ENCODE assay signal across 1 cellular context in the genomic region with DNA sequence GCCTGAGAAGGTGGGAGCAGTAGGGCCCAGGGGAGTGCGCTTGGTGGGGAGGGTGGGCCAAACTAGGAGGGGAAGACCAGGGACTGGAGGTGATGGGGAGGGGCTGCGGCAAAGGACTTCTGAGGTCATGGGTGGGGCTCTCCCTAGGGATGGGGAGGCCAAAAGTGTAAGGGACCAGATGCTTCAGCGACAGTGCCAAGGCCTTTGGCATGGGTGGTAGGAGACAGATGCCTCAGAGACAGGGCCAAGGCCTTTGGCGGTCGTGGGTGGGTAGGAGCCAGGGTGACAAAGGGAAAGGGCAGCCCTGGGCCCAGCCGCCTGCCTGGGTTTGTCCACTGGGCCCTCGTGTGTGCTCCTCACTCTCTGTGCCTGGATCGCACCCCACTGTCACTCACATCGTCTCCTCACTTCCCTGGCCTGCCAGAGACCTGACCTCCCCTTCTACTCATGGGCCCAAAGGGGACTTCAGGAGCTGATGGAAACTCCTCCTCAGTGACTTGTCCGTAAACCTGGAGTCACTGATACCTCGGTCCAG.
TF ChIP-seq lines count a peak whose summit lies in the region.

No MANE protein-coding gene starts in this region.

TF ChIP-seq in SK-N-SH, 30 proteins besides CTCF, POLR2A, EP300 and RAD21 (continued from another document):
- TF ChIP-seq, protein P1, sequence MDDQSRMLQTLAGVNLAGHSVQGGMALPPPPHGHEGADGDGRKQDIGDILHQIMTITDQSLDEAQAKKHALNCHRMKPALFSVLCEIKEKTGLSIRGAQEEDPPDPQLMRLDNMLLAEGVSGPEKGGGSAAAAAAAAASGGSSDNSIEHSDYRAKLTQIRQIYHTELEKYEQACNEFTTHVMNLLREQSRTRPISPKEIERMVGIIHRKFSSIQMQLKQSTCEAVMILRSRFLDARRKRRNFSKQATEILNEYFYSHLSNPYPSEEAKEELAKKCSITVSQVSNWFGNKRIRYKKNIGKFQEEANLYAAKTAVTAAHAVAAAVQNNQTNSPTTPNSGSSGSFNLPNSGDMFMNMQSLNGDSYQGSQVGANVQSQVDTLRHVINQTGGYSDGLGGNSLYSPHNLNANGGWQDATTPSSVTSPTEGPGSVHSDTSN (IDR thresholded peaks at IDR 0.05) = no peak
- TF ChIP-seq, protein P2, sequence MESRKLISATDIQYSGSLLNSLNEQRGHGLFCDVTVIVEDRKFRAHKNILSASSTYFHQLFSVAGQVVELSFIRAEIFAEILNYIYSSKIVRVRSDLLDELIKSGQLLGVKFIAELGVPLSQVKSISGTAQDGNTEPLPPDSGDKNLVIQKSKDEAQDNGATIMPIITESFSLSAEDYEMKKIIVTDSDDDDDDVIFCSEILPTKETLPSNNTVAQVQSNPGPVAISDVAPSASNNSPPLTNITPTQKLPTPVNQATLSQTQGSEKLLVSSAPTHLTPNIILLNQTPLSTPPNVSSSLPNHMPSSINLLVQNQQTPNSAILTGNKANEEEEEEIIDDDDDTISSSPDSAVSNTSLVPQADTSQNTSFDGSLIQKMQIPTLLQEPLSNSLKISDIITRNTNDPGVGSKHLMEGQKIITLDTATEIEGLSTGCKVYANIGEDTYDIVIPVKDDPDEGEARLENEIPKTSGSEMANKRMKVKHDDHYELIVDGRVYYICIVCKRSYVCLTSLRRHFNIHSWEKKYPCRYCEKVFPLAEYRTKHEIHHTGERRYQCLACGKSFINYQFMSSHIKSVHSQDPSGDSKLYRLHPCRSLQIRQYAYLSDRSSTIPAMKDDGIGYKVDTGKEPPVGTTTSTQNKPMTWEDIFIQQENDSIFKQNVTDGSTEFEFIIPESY (IDR thresholded peaks at IDR 0.05; ENCODE audit: borderline replicate concordance, low read depth) = no peak
- TF ChIP-seq MEF2A (IDR thresholded peaks at IDR 0.05; ENCODE audit: borderline replicate concordance, low read depth) = no peak
- TF ChIP-seq GABPA (IDR thresholded peaks at IDR 0.05; ENCODE audit: low read depth) = no peak
- no peak for TF ChIP-seq MXI1 (IDR thresholded peaks at IDR 0.05; ENCODE audit: low read depth, low read length)
- TF ChIP-seq, protein P3, sequence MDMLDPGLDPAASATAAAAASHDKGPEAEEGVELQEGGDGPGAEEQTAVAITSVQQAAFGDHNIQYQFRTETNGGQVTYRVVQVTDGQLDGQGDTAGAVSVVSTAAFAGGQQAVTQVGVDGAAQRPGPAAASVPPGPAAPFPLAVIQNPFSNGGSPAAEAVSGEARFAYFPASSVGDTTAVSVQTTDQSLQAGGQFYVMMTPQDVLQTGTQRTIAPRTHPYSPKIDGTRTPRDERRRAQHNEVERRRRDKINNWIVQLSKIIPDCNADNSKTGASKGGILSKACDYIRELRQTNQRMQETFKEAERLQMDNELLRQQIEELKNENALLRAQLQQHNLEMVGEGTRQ (IDR thresholded peaks at IDR 0.05; ENCODE audit: borderline replicate concordance, low read depth, low read length) = no peak
- no peak for TF ChIP-seq NRF1 (IDR thresholded peaks at IDR 0.05; ENCODE audit: low read depth, low read length)
- no peak for TF ChIP-seq RXRA (IDR thresholded peaks at IDR 0.05; ENCODE audit: borderline replicate concordance, low read depth)
- TF ChIP-seq SMC3 (IDR thresholded peaks at IDR 0.05; ENCODE audit: low read depth, low read length) = no peak
- TF ChIP-seq CHD2 (IDR thresholded peaks at IDR 0.05; ENCODE audit: low read length, partially characterized antibody) = no peak
- TF ChIP-seq FOSL2 (IDR thresholded peaks at IDR 0.05; ENCODE audit: borderline replicate concordance, low read depth) = no peak
- TF ChIP-seq, protein P4, sequence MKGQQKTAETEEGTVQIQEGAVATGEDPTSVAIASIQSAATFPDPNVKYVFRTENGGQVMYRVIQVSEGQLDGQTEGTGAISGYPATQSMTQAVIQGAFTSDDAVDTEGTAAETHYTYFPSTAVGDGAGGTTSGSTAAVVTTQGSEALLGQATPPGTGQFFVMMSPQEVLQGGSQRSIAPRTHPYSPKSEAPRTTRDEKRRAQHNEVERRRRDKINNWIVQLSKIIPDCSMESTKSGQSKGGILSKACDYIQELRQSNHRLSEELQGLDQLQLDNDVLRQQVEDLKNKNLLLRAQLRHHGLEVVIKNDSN (IDR thresholded peaks at IDR 0.05; ENCODE audit: borderline replicate concordance, low read depth) = no peak
